1 cellular context compared by ENCODE assay signal in the genomic region with DNA sequence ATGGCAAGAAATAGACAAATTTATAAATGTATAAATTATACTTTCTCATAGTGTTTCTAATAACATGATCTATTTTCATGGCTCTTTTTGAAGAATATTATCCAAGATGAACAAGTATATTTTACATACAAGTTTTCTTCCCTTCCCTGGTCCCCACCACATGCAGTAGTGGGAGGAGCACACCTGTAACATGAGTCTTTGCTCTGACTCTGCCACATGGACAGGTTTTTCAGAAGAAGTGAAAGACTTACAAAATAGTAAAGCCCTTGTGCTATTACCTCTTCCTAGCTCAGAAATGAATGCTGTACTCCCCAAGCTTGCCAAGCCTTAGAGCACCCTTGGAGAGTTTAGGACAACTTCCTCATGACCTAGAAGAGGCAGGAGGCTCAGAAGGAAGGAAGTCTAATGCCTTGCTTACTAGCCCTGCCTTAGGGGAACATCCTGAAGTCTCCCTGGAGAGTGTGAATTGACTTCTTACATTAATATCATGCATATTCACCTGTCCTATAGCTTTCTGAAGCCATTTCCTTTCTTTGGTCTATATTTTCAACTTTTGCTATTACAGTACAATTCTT.
TF ChIP-seq lines count a peak whose summit lies in the region.

No MANE protein-coding gene starts in this region.

TF ChIP-seq in SK-N-SH, 30 proteins besides CTCF, POLR2A, EP300 and RAD21 (continued from another document):
- TF ChIP-seq TCF12 (IDR thresholded peaks at IDR 0.05) (no peak), REST (IDR thresholded peaks at IDR 0.05; ENCODE audit: low read depth, low read length) (no peak), PBX3 (IDR thresholded peaks at IDR 0.05) (no peak), IRF3 (IDR thresholded peaks at IDR 0.05; ENCODE audit: low read depth, low read length) (no peak), FOSL2 (IDR thresholded peaks at IDR 0.05; ENCODE audit: borderline replicate concordance, low read depth) (no peak), ZBTB33 (IDR thresholded peaks at IDR 0.05; ENCODE audit: borderline replicate concordance, low read depth) (no peak), MXI1 (IDR thresholded peaks at IDR 0.05; ENCODE audit: low read depth, low read length) (no peak), EZH2phosphoT487 (IDR thresholded peaks at IDR 0.05; ENCODE audit: borderline replicate concordance, low read depth) (no peak), YY1 (IDR thresholded peaks at IDR 0.05; ENCODE audit: low read depth) (no peak)
